13 cellular contexts compared by ENCODE assay signal in the genomic region with DNA sequence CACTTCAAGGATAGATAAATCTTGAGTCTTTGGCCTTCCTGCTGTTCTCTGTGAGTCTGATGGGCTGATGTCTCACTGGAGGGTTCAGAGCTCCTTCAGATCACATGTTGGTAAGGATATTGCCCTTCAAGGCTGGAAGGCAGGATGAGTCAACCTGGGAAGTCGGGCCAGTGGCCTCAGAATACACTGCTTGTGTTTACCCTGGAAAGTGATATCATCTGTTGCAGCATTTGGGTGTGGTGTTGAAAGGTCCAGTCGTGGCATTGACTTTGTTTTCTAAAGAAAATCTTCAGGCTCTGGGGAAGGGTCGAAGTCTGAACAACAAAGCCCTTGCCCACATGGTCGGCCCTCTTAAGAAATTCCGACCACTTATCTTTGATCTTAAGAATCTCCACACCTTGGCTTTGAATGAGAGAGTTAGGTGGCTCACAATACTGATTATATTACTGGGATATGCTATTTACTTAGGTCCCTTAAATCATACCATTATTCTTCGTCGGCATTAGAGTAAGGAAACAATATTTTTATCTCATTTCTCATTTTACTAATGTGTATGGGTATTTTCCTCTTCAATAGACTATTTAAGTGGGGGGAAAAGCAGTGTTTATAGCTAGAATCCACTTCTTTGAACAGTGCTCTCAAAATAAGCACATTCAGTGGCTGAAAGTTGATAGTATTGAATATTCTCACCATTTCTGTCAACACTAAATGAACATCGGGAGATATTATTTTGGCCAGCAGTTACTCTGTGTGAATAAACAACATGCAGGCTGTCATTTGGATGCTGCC.
DNase-seq lines count a peak whose midpoint lies in the region; ATAC-seq, FAIRE-seq and TF ChIP-seq lines count a peak whose summit lies in the region.
"Had no signal": no experiment of that assay in that cellular context is flagged by ENCODE, and none has a peak within 500 bp of the region (broad histone marks: within the 10 kb centered on the region; RNA-seq: fewer than 3 reads in every experiment).

No MANE protein-coding gene starts in this region.

- CTCF ChIA-PET in endothelial cell of umbilical vein (lab: Charles Lee): interaction anchor here (0.6 to 1.4 kb wide), 6 partner anchors 9 to 123 kb away, joined by 3 to 5 read pairs (median 3); no protein-coding TSS in a partner anchor
- CTCF ChIA-PET in activated CD8-positive, alpha-beta T cell treated with anti-CD3 and anti-CD28 coated beads for 36 hours (lab: Charles Lee): no interaction called here

- H3K9ac ChIP-seq in endothelial cell of umbilical vein (replicated peaks; ENCODE audit: extremely low read depth, insufficient read depth, low read length): peak overlapping the region; percentile 40

- dilution Hi-C loops in endothelial cell of umbilical vein (cut with MboI; ENCODE audit: extremely low pct_ligation_motif_present, low sequenced_read_pairs): no loop called here

- H3K4me3 Mint-ChIP-seq in activated CD8-positive, alpha-beta T cell treated with anti-CD3 and anti-CD28 coated beads for 36 hours: no peak overlapping the region

- H3K9me1 ChIP-seq in endothelial cell of umbilical vein (replicated peaks; ENCODE audit: control insufficient read depth, extremely low read depth, insufficient read depth, low read length): no peaks in the 10 kb centered on the region

- H3K4me1 ChIP-seq in endothelial cell of umbilical vein (ENCODE audit: control insufficient read depth, extremely low read depth, insufficient read depth, low read length) (peaks cover 14% of the 10 kb centered on the region), muscle layer of duodenum (ENCODE audit: control insufficient read depth in 1 of 2, insufficient read depth in 2 of 2, low read length in 2 of 2) (peaks cover 0 to 3% of the 10 kb centered on the region in 2 donors), uterus (peaks cover 0 to 5% of the 10 kb centered on the region in 2 donors), ovary (ENCODE audit: insufficient read depth) (peaks cover 9% of the 10 kb centered on the region)

- H3K36me3 Mint-ChIP-seq in activated CD8-positive, alpha-beta T cell treated with anti-CD3 and anti-CD28 coated beads for 36 hours (ENCODE audit: low read depth): no peaks in the 10 kb centered on the region

- H4K20me1 ChIP-seq in endothelial cell of umbilical vein (replicated peaks; ENCODE audit: control insufficient read depth, extremely low read depth, insufficient read depth, low read length): no peaks in the 10 kb centered on the region

- TF ChIP-seq CTCF in AG10803 (conservative IDR thresholded peaks at IDR 0.05; ENCODE audit: low read length): no peak
- TF ChIP-seq CTCF in endothelial cell of umbilical vein (IDR thresholded peaks at IDR 0.05; ENCODE audit: extremely low read depth in 1 of 2, insufficient read depth in 1 of 2, low read depth in 1 of 2, low read length in 2 of 2): no peak
- TF ChIP-seq CTCF in uterus (IDR thresholded peaks at IDR 0.05): no peak
- TF ChIP-seq CTCF in ovary (IDR thresholded peaks at IDR 0.05): no peak
- TF ChIP-seq CTCF in activated CD8-positive, alpha-beta T cell treated with anti-CD3 and anti-CD28 coated beads for 36 hours (IDR thresholded peaks at IDR 0.05): no peak

- H3K9me3 ChIP-seq in endothelial cell of umbilical vein (replicated peaks; ENCODE audit: control insufficient read depth, insufficient read depth, low read length) (peaks cover 3% of the 10 kb centered on the region), muscle layer of duodenum (ENCODE audit: control insufficient read depth in 1 of 2, low read length in 2 of 2) (no peaks in the 10 kb centered on the region), uterus (no peaks in the 10 kb centered on the region), ovary (no peaks in the 10 kb centered on the region)

- peak; percentile 97 for DNase-seq in AG10803 (ENCODE audit: low read depth)
- DNase-seq in LoVo (ENCODE audit: low spot score): peak; percentile 95
- peak; percentile 73 for DNase-seq in endothelial cell of umbilical vein (ENCODE audit: low read depth, low spot score)
- DNase-seq in uterus: no peak
- DNase-seq in ovary: no peak
- no peak for DNase-seq in activated CD8-positive, alpha-beta T cell treated with anti-CD3 and anti-CD28 coated beads for 36 hours
- DNase-seq in NCI-H524 (lab: John Stamatoyannopoulos, UW): no peak
- DNase-seq: activated CD4-positive, alpha-beta T cell treated with anti-CD3 and anti-CD28 coated beads for 4 hours; central memory CD4-positive, alpha-beta T cell; NCI-H82 had no signal

- H3K27me3 Mint-ChIP-seq in activated CD8-positive, alpha-beta T cell treated with anti-CD3 and anti-CD28 coated beads for 36 hours: peaks cover 6% of the 10 kb centered on the region

- peak overlapping the region; percentile 82 for H2AFZ ChIP-seq in endothelial cell of umbilical vein (ENCODE audit: low read depth, low read length)

- H3K9me3 Mint-ChIP-seq in activated CD8-positive, alpha-beta T cell treated with anti-CD3 and anti-CD28 coated beads for 36 hours: no peaks in the 10 kb centered on the region

- peak; percentile 86 for FAIRE-seq in endothelial cell of umbilical vein (lab: Jason Lieb, UNC)
- FAIRE-seq: D721Med, GM19239 had no signal

- intact Hi-C loops in endothelial cell of umbilical vein (cut with micrococcal nuclease) (loop anchor here (1.0 kb wide), 1 partner anchor 26 kb away; no protein-coding TSS in a partner anchor), uterus (cut with DNase I; ENCODE audit: low total_unique reads) (no loop called here), ovary (cut with DNase I) (no loop called here)
- intact Hi-C loops in activated CD8-positive, alpha-beta T cell treated with anti-CD3 and anti-CD28 coated beads for 36 hours (cut with micrococcal nuclease): no loop called here

- TF ChIP-seq EP300 in ovary (IDR thresholded peaks at IDR 0.05): no peak

- no peaks in the 10 kb centered on the region for H3K36me3 ChIP-seq in endothelial cell of umbilical vein (ENCODE audit: control insufficient read depth in 2 of 2, extremely low read depth in 1 of 2, insufficient read depth in 2 of 2, low read length in 2 of 2)
- H3K36me3 ChIP-seq in muscle layer of duodenum (ENCODE audit: control insufficient read depth in 1 of 2, insufficient read depth in 2 of 2, low read length in 2 of 2): peaks cover 0 to 4% of the 10 kb centered on the region in 2 donors
- H3K36me3 ChIP-seq in uterus: no peaks in the 10 kb centered on the region
- no peaks in the 10 kb centered on the region for H3K36me3 ChIP-seq in ovary

- BruUV-seq in endothelial cell of umbilical vein (replicated peaks; lab: Mats Ljungman, UMichigan): TSS peak; percentile 76

- 73 to 78% (median 77%) methylated on average over 8 of the region's 8 CpGs for WGBS in ovary, 3 donors

- no peak for ATAC-seq in activated CD8-positive, alpha-beta T cell treated with anti-CD3 and anti-CD28 coated beads for 36 hours

- H3K27ac ChIP-seq in endothelial cell of umbilical vein (ENCODE audit: insufficient read depth, low read depth, low read length) (peak overlapping the region; percentile 79), muscle layer of duodenum (ENCODE audit: low read length) (peak overlapping the region; percentile 33), uterus (no peak overlapping the region), ovary (no peak overlapping the region)

- no peaks in the 10 kb centered on the region for H3K27me3 ChIP-seq in endothelial cell of umbilical vein (ENCODE audit: control insufficient read depth in 2 of 2, insufficient read depth in 2 of 2, low read length in 2 of 2)
- H3K27me3 ChIP-seq in muscle layer of duodenum (ENCODE audit: low read depth, low read length): no peaks in the 10 kb centered on the region
- H3K27me3 ChIP-seq in uterus: no peaks in the 10 kb centered on the region
- no peaks in the 10 kb centered on the region for H3K27me3 ChIP-seq in ovary

- no peak overlapping the region for H3K4me3 ChIP-seq in AG10803 (ENCODE audit: low read length)
- H3K4me3 ChIP-seq in endothelial cell of umbilical vein (replicated peaks in 1 of 3; ENCODE audit: insufficient read depth in 1 of 3, low read depth in 1 of 3, low read length in 3 of 3): no peak overlapping the region
- no peak overlapping the region for H3K4me3 ChIP-seq in muscle layer of duodenum (ENCODE audit: low read depth in 1 of 2, low read length in 2 of 2)
- H3K4me3 ChIP-seq in uterus: no peak overlapping the region
- no peak overlapping the region for H3K4me3 ChIP-seq in ovary

- H3K4me1 Mint-ChIP-seq in activated CD8-positive, alpha-beta T cell treated with anti-CD3 and anti-CD28 coated beads for 36 hours (ENCODE audit: low read depth): no peaks in the 10 kb centered on the region

- POLR2A ChIA-PET in endothelial cell of umbilical vein (lab: Charles Lee): no interaction called here
- POLR2A ChIA-PET in activated CD8-positive, alpha-beta T cell treated with anti-CD3 and anti-CD28 coated beads for 36 hours (lab: Charles Lee): no interaction called here

- TF ChIP-seq POLR2A in endothelial cell of umbilical vein (IDR thresholded peaks at IDR 0.05; ENCODE audit: low read depth, low read length): no peak
- TF ChIP-seq POLR2A in uterus (IDR thresholded peaks at IDR 0.05): no peak
- TF ChIP-seq POLR2A in ovary (IDR thresholded peaks at IDR 0.05): no peak

- H3K79me2 ChIP-seq in endothelial cell of umbilical vein (ENCODE audit: control insufficient read depth, insufficient read depth, low read length): no peaks in the 10 kb centered on the region

- H3K4me2 ChIP-seq in endothelial cell of umbilical vein (ENCODE audit: insufficient read depth, low read length): peak overlapping the region; percentile 48

- H3K27ac Mint-ChIP-seq in activated CD8-positive, alpha-beta T cell treated with anti-CD3 and anti-CD28 coated beads for 36 hours: no peak overlapping the region

TF ChIP-seq in endothelial cell of umbilical vein, 7 proteins besides CTCF, POLR2A, EP300 and RAD21:
- TF ChIP-seq POLR2AphosphoS5 (IDR thresholded peaks at IDR 0.05; ENCODE audit: insufficient read depth, low read depth, low read length) (no peak), FOS (IDR thresholded peaks at IDR 0.05; ENCODE audit: borderline replicate concordance, insufficient read depth, low read length) (peak; percentile 91), GATA2 (IDR thresholded peaks at IDR 0.05; ENCODE audit: insufficient read depth, insufficient read length, low read depth, low read length) (peak; percentile 91), JUN (IDR thresholded peaks at IDR 0.05; ENCODE audit: borderline replicate concordance, insufficient read depth, insufficient read length, low read depth) (peak; percentile 56)
- TF ChIP-seq, protein P1, sequence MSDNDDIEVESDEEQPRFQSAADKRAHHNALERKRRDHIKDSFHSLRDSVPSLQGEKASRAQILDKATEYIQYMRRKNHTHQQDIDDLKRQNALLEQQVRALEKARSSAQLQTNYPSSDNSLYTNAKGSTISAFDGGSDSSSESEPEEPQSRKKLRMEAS (IDR thresholded peaks at IDR 0.05; ENCODE audit: insufficient read depth, insufficient read length): peak; percentile 28

Comparison
In these comparisons a context has a peak if more than half of its experiments do, and no peak if none do; other contexts are left out.
1. DNase-seq: peak in AG10803 (single experiment), LoVo (single experiment) and endothelial cell of umbilical vein (single experiment); none in uterus (0 of 2), ovary (0 of 5), activated CD8-positive, alpha-beta T cell treated with anti-CD3 and anti-CD28 coated beads for 36 hours (single experiment) and NCI-H524 (0 of 2).
2. H3K27ac ChIP-seq: peak in endothelial cell of umbilical vein (single experiment) and muscle layer of duodenum (single experiment); none in uterus (0 of 2) and ovary (0 of 2).